13 cellular contexts compared by ENCODE assay signal in the genomic region with DNA sequence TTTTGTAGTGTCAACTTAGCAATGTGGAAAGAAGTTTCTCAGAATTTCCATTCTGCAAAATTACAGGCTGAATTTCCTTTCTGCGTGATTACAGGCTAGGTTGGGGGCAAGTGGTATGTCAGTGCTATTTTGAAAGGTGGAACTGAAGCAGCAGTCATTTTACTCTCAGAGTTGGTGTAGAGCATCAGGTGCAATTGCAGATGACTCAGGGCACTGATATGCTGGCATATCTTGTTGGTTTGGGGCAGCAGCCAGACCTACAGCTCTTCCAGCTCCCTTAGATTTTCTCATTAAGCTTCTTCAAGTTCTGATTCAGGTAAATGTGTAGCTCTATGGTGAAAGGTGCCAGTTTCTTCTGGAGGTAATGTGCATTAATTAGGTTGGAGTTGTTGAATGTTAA.
"Had no signal": no experiment of that assay in that cellular context is flagged by ENCODE, and none has a peak within 500 bp of the region (broad histone marks: within the 10 kb centered on the region; RNA-seq: fewer than 3 reads in every experiment).

No MANE protein-coding gene starts in this region.

- H2AFZ ChIP-seq: hepatocyte had no signal

- H3K27ac ChIP-seq: hepatocyte had no signal

- H3K4me3 Mint-ChIP-seq: activated CD4-positive, alpha-beta memory T cell treated with anti-CD3 and anti-CD28 coated beads for 36 hours; central memory CD8-positive, alpha-beta T cell; naive thymus-derived CD4-positive, alpha-beta T cell had no signal

- H3K27me3 Mint-ChIP-seq: activated CD4-positive, alpha-beta memory T cell treated with anti-CD3 and anti-CD28 coated beads for 36 hours; central memory CD8-positive, alpha-beta T cell; naive thymus-derived CD4-positive, alpha-beta T cell had no signal

- H3K4me3 ChIP-seq: hepatocyte, lung had no signal

- H3K27ac Mint-ChIP-seq: activated CD4-positive, alpha-beta memory T cell treated with anti-CD3 and anti-CD28 coated beads for 36 hours; naive thymus-derived CD4-positive, alpha-beta T cell had no signal

- DNase-seq: activated CD4-positive, alpha-beta memory T cell treated with anti-CD3 and anti-CD28 coated beads for 36 hours; cortex of kidney; effector CD8-positive, alpha-beta T cell; left cardiac atrium; naive thymus-derived CD4-positive, alpha-beta T cell; nucleus accumbens; right cardiac atrium; small intestine; T-helper 2 cell had no signal

- H3K79me2 ChIP-seq: hepatocyte had no signal

- H3K27me3 ChIP-seq: hepatocyte had no signal

- ATAC-seq: activated CD4-positive, CD25-positive, alpha-beta regulatory T cell treated with anti-CD3 and anti-CD28 coated beads, Interleukin-2, amount 50 U/mL, for 24 hours; left cardiac atrium; naive thymus-derived CD4-positive, alpha-beta T cell; right cardiac atrium had no signal

- H3K4me1 Mint-ChIP-seq: central memory CD8-positive, alpha-beta T cell; naive thymus-derived CD4-positive, alpha-beta T cell had no signal

- H3K4me2 ChIP-seq: hepatocyte had no signal

- FAIRE-seq: small intestine had no signal

- H3K36me3 Mint-ChIP-seq: activated CD4-positive, alpha-beta memory T cell treated with anti-CD3 and anti-CD28 coated beads for 36 hours; naive thymus-derived CD4-positive, alpha-beta T cell had no signal
